8 cellular contexts compared by ENCODE assay signal in the genomic region with DNA sequence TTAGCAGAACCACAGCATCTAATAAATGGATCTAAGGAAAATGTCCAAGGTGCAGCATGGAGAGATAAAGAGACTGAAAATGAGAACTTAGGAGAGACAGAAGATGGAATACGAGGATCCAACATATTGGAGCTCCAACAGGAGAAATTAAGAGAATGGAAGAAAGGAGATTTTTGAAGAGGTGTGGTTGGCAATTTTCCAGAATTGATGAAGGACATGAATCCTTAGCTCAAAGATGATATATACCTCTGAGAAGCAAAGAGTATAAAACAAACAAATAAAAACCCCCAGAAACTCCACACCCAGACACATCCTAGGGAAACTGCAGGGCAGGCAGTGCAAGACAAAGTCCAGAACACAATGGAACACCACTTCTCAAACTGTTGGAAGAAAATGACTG.
"Had no signal": no experiment of that assay in that cellular context is flagged by ENCODE, and none has a peak within 500 bp of the region (broad histone marks: within the 10 kb centered on the region; RNA-seq: fewer than 3 reads in every experiment).

No MANE protein-coding gene starts in this region.

- FAIRE-seq: HepG2, HTR-8/SVneo had no signal

- H3K27ac ChIP-seq: HL-60, KMS-11 had no signal

- DNase-seq: IMR-90, Karpas-422, KBM-7, KG1 had no signal

- H3K4me2 ChIP-seq: KMS-11 had no signal

- H3K9ac ChIP-seq: KMS-11 had no signal

- ATAC-seq: HepG2 had no signal
